ENCODE assay signal across 9 cellular contexts in the genomic region with DNA sequence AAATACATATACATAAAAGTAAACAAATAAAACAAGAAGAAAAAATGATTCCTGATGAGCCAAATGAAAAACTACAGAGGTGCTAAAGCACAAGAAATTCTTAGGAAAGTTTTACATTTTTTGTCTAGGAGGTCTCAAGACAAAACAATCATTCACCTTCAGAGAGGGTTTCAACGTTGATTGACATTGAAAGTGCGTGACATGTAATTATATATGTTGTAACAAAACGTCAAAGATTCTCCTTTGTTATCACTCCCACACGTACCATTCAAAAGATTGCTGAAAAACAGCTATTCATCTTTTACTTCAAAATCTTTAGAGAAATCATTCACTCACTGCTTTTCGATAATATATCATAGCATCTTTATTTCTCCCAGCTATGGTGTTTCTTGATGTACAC.
"Had no signal": no experiment of that assay in that cellular context is flagged by ENCODE, and none has a peak within 500 bp of the region (broad histone marks: within the 10 kb centered on the region; RNA-seq: fewer than 3 reads in every experiment).

No MANE protein-coding gene starts in this region.

- H3K9ac ChIP-seq: GM23248 had no signal

- H3K9me3 ChIP-seq: HAP-1 had no signal

- H2AFZ ChIP-seq: GM23248, GM23338 had no signal

- H3K4me1 ChIP-seq: HAP-1 had no signal

- H3K4me3 ChIP-seq: GM23248, GM23338, HAP-1 had no signal

- H3K4me3 Mint-ChIP-seq: GM23338, H9, HFFc6 had no signal

- DNase-seq: GM23248, GOT3, H7, H9, HCEC 1CT, HFFc6 had no signal

- ATAC-seq: GM23338, HCT116 had no signal

- H3K4me2 ChIP-seq: GM23338 had no signal

- H3K9me3 Mint-ChIP-seq: GM23338, H9 had no signal

- H3K27ac ChIP-seq: GM23248 had no signal

- H3K36me3 ChIP-seq: HAP-1 had no signal

- H3K27ac Mint-ChIP-seq: GM23338, H9, HFFc6 had no signal
